ENCODE assay signal across 8 cellular contexts in genomic region chr15:29822100-29822684, GRCh38. TPM values are rescaled to one million over a fixed set of nuclear protein-coding genes. Genes with fewer than 3 reads are reported as not detected.
A peak's percentile ranks its signal among the peaks of the same experiment; 100 is the strongest.
DNase-seq lines count a peak whose midpoint lies in the region; ATAC-seq and TF ChIP-seq lines count a peak whose summit lies in the region.

TJP1 (minus strand) TSS chr15:29822468; CDS start chr15:29822028, 440 bp downstream.

- ATAC-seq in gastrocnemius medialis (peak; percentile 85 to 86), HG03520 (IDR thresholded peaks at IDR 0.05; ENCODE audit: unreplicated experiment) (no peak), HG03159 (IDR thresholded peaks at IDR 0.05; ENCODE audit: unreplicated experiment) (no peak)

- H3K27ac ChIP-seq in ACC112 (ENCODE audit: low read depth, low read length) (peak within 1 kb of the TSS; percentile 93), GM23248 (peak within 1 kb of the TSS; percentile 88), gastrocnemius medialis (peak within 1 kb of the TSS; percentile 96 to 100 (median 98))

- H3K4me2 ChIP-seq in GM23248 (ENCODE audit: unreplicated experiment): peak within 1 kb of the TSS; percentile 91

- peaks cover 11% of the 10 kb centered on the region for H3F3A ChIP-seq in GM23248 (ENCODE audit: insufficient read depth)

- H3K4me3 ChIP-seq in ACC112 (ENCODE audit: low read depth, low read length) (peak within 1 kb of the TSS; percentile 87), GM23248 (peak within 1 kb of the TSS; percentile 87), choroid plexus epithelial cell (ENCODE audit: low read depth, low read length) (peak within 1 kb of the TSS; percentile 86), gastrocnemius medialis (peak within 1 kb of the TSS; percentile 83 to 95 (median 89))

- TF ChIP-seq POLR2A in gastrocnemius medialis (IDR thresholded peaks at IDR 0.05): peak; percentile 94 to 97

- H3K79me2 ChIP-seq in ACC112 (ENCODE audit: control insufficient read depth, insufficient read depth, low read length, unreplicated experiment) (peaks cover 41% of the 10 kb centered on the region), GM23248 (ENCODE audit: insufficient read depth) (peaks cover 42% of the 10 kb centered on the region)

- in situ Hi-C loops in GM23248 (cut with MboI): no loop called here
- in situ Hi-C loops in gastrocnemius medialis (cut with MboI; ENCODE audit: low sequenced_read_pairs in 4 of 4): no loop called here

- TF ChIP-seq CTCF in choroid plexus epithelial cell (conservative IDR thresholded peaks at IDR 0.05; ENCODE audit: low read depth, low read length): no peak
- peak in 1 of 5 experiments; percentile 10 for TF ChIP-seq CTCF in gastrocnemius medialis (IDR thresholded peaks at IDR 0.05 in 4 of 5, conservative IDR thresholded peaks at IDR 0.05 in 1 of 5)

- intact Hi-C loops in gastrocnemius medialis (cut with DNase I; ENCODE audit: low total_unique reads): loop anchor here (5.0 to 10.0 kb wide), 3 partner anchors 53 to 1505 kb away; partner anchors contain the start of gene KLF13

- no peaks in the 10 kb centered on the region for H3K9me2 ChIP-seq in GM23248 (ENCODE audit: insufficient read depth)

- no peaks in the 10 kb centered on the region for H3K9me3 ChIP-seq in GM23248 (ENCODE audit: low read depth)
- H3K9me3 ChIP-seq in gastrocnemius medialis: no peaks in the 10 kb centered on the region

- no peaks in the 10 kb centered on the region; the same call in 1 of the 2 replicates for H4K20me1 ChIP-seq in GM23248 (ENCODE audit: insufficient read depth)

- H3K27me3 ChIP-seq in ACC112 (ENCODE audit: insufficient read depth, low read length): no peaks in the 10 kb centered on the region
- H3K27me3 ChIP-seq in GM23248 (replicated peaks; ENCODE audit: insufficient read depth): no peaks in the 10 kb centered on the region
- H3K27me3 ChIP-seq in gastrocnemius medialis: no peaks in the 10 kb centered on the region

- DNase-seq in GM23248: peak; percentile 93
- DNase-seq in NCI-H748 (lab: John Stamatoyannopoulos, UW; ENCODE audit: unreplicated experiment): peak; percentile 74
- peak; percentile 85 for DNase-seq in choroid plexus epithelial cell (ENCODE audit: low read depth)
- DNase-seq in inferior parietal cortex (ENCODE audit: extremely low spot score): peak; percentile 55
- DNase-seq in gastrocnemius medialis: peak; percentile 47 to 71

- H3K36me3 ChIP-seq in ACC112 (ENCODE audit: insufficient read depth, low read length) (no peaks in the 10 kb centered on the region), GM23248 (ENCODE audit: low read depth) (no peaks in the 10 kb centered on the region), gastrocnemius medialis (no peaks in the 10 kb centered on the region)

- H2AFZ ChIP-seq in ACC112 (ENCODE audit: low read length, unreplicated experiment) (peak within 1 kb of the TSS; percentile 62), GM23248 (peak within 1 kb of the TSS; percentile 75)

- peaks cover 21% of the 10 kb centered on the region for H3K4me1 ChIP-seq in ACC112 (ENCODE audit: control insufficient read depth, insufficient read depth, low read length, unreplicated experiment)
- peaks cover 26% of the 10 kb centered on the region for H3K4me1 ChIP-seq in GM23248 (ENCODE audit: insufficient read depth)
- H3K4me1 ChIP-seq in gastrocnemius medialis: peaks cover 23 to 26% of the 10 kb centered on the region in 2 donors

- peak within 1 kb of the TSS; percentile 89 for H3K9ac ChIP-seq in GM23248

- WGBS in GM23248 (ENCODE audit: low coverage in 1 of 2, low lambda C conversion rate in 2 of 2, missing lambda C conversion rate in 2 of 2), 2 experiments: 1% methylated on average over 28 to 36 of the region's 80 CpGs

RNA-seq across cellular contexts. Expression of gene TJP1, which starts in this region (rescaled TPM):
- 51.2 and 71.8 TPM in 2 replicates for total RNA-seq in GM23248 (2014; rRNA removed; shearing (Covaris generic))
- polyA plus RNA-seq in GM23248 (2016; fragmentation: Nextera tagmentation; extraction: Ambion mirVana): 35.7 and 39.2 TPM in 2 replicates
- 10 to 100 TPM; 33.2 to 47.2 (median 42.9) TPM for total RNA-seq in gastrocnemius medialis

Comparison
In these comparisons a context has a peak if more than half of its experiments do, and no peak if none do; other contexts are left out.
1. ATAC-seq: peak in gastrocnemius medialis (2 of 2); none in HG03520 (single experiment) and HG03159 (single experiment).
2. Peak in every context shown above with its lines, with median percentiles within 50 percentile points of each other: H3K27ac ChIP-seq, H3K4me3 ChIP-seq and DNase-seq.